14 cellular contexts compared by ENCODE assay signal in genomic region chr18:46067431-46068007, GRCh38. TPM values are rescaled to one million over a fixed set of nuclear protein-coding genes. Genes with fewer than 3 reads are reported as not detected.
DNase-seq lines count a peak whose midpoint lies in the region; ATAC-seq, FAIRE-seq and TF ChIP-seq lines count a peak whose summit lies in the region.
"Had no signal": no experiment of that assay in that cellular context is flagged by ENCODE, and none has a peak within 500 bp of the region (broad histone marks: within the 10 kb centered on the region; RNA-seq: fewer than 3 reads in every experiment).

No MANE protein-coding gene starts in this region.

- TF ChIP-seq RAD21 in Ishikawa (IDR thresholded peaks at IDR 0.05; ENCODE audit: low read depth) = no peak

- H3K27ac ChIP-seq in DND-41 (ENCODE audit: low read length) = no peak overlapping the region
- no peak overlapping the region for H3K27ac ChIP-seq in kidney (ENCODE audit: low read depth in 2 of 2, low read length in 2 of 2)
- no peak overlapping the region for H3K27ac ChIP-seq in RWPE1
- H3K27ac ChIP-seq: SJCRH30, vagina had no signal

- H3K36me3 Mint-ChIP-seq in T-cell = no peaks in the 10 kb centered on the region

- H3K9me3 Mint-ChIP-seq in T-cell = peaks cover 0 to 2% (median 0%) of the 10 kb centered on the region in 3 donors
- H3K9me3 Mint-ChIP-seq: activated T-helper 17 cell treated with anti-CD3 and anti-CD28 coated beads, Interleukin-2, amount 50 U/mL, for 72 hours; neural crest cell had no signal

- intact Hi-C loops in kidney (cut with DNase I) = no loop called here

- no peak for FAIRE-seq in kidney (lab: Jason Lieb, UNC)

- H3K4me1 Mint-ChIP-seq in T-cell = peaks cover 31 to 40% (median 39%) of the 10 kb centered on the region in 3 donors

- TF ChIP-seq EP300 in Ishikawa (IDR thresholded peaks at IDR 0.05; ENCODE audit: borderline replicate concordance) = no peak

- 0 out of 3 replicates have a peak, but pooled peaks have one; percentile 18 for ATAC-seq in DND-41 (ENCODE audit: insufficient read depth, low read depth)
- no peak for ATAC-seq in T-cell (replicated peaks in 1 of 4)
- no peak for ATAC-seq in GM19452 (IDR thresholded peaks at IDR 0.05; ENCODE audit: unreplicated experiment)
- ATAC-seq: activated T-helper 17 cell treated with anti-CD3 and anti-CD28 coated beads, Interleukin-2, amount 50 U/mL, for 72 hours had no signal

- H4K20me1 ChIP-seq in DND-41 (ENCODE audit: insufficient read depth, low read length) = no peaks in the 10 kb centered on the region

- H3K79me2 ChIP-seq in DND-41 (ENCODE audit: insufficient read depth, low read length) = no peaks in the 10 kb centered on the region

- CTCF ChIA-PET in T-cell (lab: Charles Lee) = no interaction called here
- CTCF ChIA-PET in RWPE1 (lab: Yijun Ruan, JAX) = no interaction called here

- no peaks in the 10 kb centered on the region for H3K27me3 Mint-ChIP-seq in T-cell
- H3K27me3 Mint-ChIP-seq: activated T-helper 17 cell treated with anti-CD3 and anti-CD28 coated beads, Interleukin-2, amount 50 U/mL, for 72 hours had no signal

- H3K27me3 ChIP-seq in DND-41 (ENCODE audit: insufficient read depth, low read length, poor library complexity) = no peaks in the 10 kb centered on the region
- H3K27me3 ChIP-seq: SJCRH30, vagina had no signal

- H3K36me3 ChIP-seq in DND-41 (ENCODE audit: insufficient read depth, low read length) (no peaks in the 10 kb centered on the region), kidney (ENCODE audit: control insufficient read depth in 1 of 2, insufficient read depth in 2 of 2, low read length in 2 of 2) (no peaks in the 10 kb centered on the region)
- H3K36me3 ChIP-seq: SJCRH30, vagina had no signal

- H3K4me2 ChIP-seq in DND-41 (ENCODE audit: insufficient read depth, low read length) = no peak overlapping the region

- TF ChIP-seq CTCF in DND-41 (IDR thresholded peaks at IDR 0.05; ENCODE audit: borderline replicate concordance, extremely low read depth, low read length, poor library complexity, severe bottlenecking) = no peak
- no peak for TF ChIP-seq CTCF in kidney (IDR thresholded peaks at IDR 0.05; ENCODE audit: borderline replicate concordance, extremely low read depth, insufficient read depth)
- TF ChIP-seq CTCF in RWPE1 (conservative IDR thresholded peaks at IDR 0.05; ENCODE audit: low read depth) = no peak

- peak overlapping the region; percentile 11 to 36 for H3K27ac Mint-ChIP-seq in T-cell
- H3K27ac Mint-ChIP-seq: activated B cell treated with CpG ODN at 0.5 μM for 24 hours; activated T-helper 17 cell treated with anti-CD3 and anti-CD28 coated beads, Interleukin-2, amount 50 U/mL, for 72 hours had no signal

- POLR2A ChIA-PET in T-cell (lab: Charles Lee) (interaction anchor here (0.6 to 0.7 kb wide), 3 partner anchors 34 to 388 kb away, joined by 4 to 8 read pairs (median 6); no protein-coding TSS in a partner anchor), RWPE1 (lab: Yijun Ruan, JAX; ENCODE audit: low non-redundant PET) (no interaction called here)

- no peak for DNase-seq in DND-41
- no peak for DNase-seq in T-cell
- DNase-seq in kidney = peak; percentile 7
- DNase-seq in NCI-H1105 (lab: John Stamatoyannopoulos, UW) = no peak
- no peak for DNase-seq in NCI-H774 (lab: John Stamatoyannopoulos, UW)
- no peak for DNase-seq in RWPE1 (ENCODE audit: low spot score)
- DNase-seq: activated B cell treated with CpG ODN at 0.5 μM for 24 hours, KG1 had no signal

- no peak overlapping the region for H2AFZ ChIP-seq in DND-41 (ENCODE audit: low read depth, low read length)

- no peaks in the 10 kb centered on the region for H3K9me3 ChIP-seq in DND-41 (ENCODE audit: insufficient read depth, low read length, severe bottlenecking)
- no peaks in the 10 kb centered on the region for H3K9me3 ChIP-seq in kidney (ENCODE audit: control insufficient read depth in 1 of 2, low read length in 2 of 2)
- H3K9me3 ChIP-seq: SJCRH30, vagina had no signal

- H3K9ac ChIP-seq in DND-41 (ENCODE audit: low read depth, low read length) (no peak overlapping the region), kidney (ENCODE audit: low read length in 2 of 2) (no peak overlapping the region)

- H3K4me3 ChIP-seq in DND-41 (ENCODE audit: low read depth in 1 of 2, low read length in 2 of 2) (no peak overlapping the region), kidney (ENCODE audit: low read length in 2 of 2) (no peak overlapping the region)
- H3K4me3 ChIP-seq: SJCRH30, vagina had no signal

- no peak overlapping the region for H3K4me3 Mint-ChIP-seq in T-cell
- H3K4me3 Mint-ChIP-seq: activated B cell treated with CpG ODN at 0.5 μM for 24 hours; activated T-helper 17 cell treated with anti-CD3 and anti-CD28 coated beads, Interleukin-2, amount 50 U/mL, for 72 hours had no signal

- no peaks in the 10 kb centered on the region for H3K4me1 ChIP-seq in DND-41 (ENCODE audit: insufficient read depth, low read length)
- H3K4me1 ChIP-seq in kidney (ENCODE audit: control insufficient read depth in 1 of 2, insufficient read depth in 1 of 2, low read depth in 1 of 2, low read length in 2 of 2) = peaks cover 4 to 9% of the 10 kb centered on the region in 2 donors
- H3K4me1 ChIP-seq: SJCRH30 had no signal

TF ChIP-seq in Ishikawa, 13 proteins besides CTCF, POLR2A, EP300 and RAD21:
- TF ChIP-seq ZBTB7A (IDR thresholded peaks at IDR 0.05; ENCODE audit: low read depth) (no peak), FOXM1 (IDR thresholded peaks at IDR 0.05; ENCODE audit: borderline replicate concordance, low read depth) (no peak), NFIC (IDR thresholded peaks at IDR 0.05) (peak; percentile 62), CEBPB (IDR thresholded peaks at IDR 0.05) (no peak), REST (IDR thresholded peaks at IDR 0.05; ENCODE audit: low read depth) (no peak), TAF1 (IDR thresholded peaks at IDR 0.05; ENCODE audit: low read depth) (no peak), CREB1 (IDR thresholded peaks at IDR 0.05; ENCODE audit: low read depth) (no peak), TCF12 (IDR thresholded peaks at IDR 0.05; ENCODE audit: low read depth) (no peak), EGR1 (IDR thresholded peaks at IDR 0.05) (no peak)

RNA-seq across cellular contexts. Expression of gene PSTPIP2, which starts 4.5 kb away (rescaled TPM):
- 10 to 100 TPM in 3 of 5 donors, 1 to 10 TPM in 2; 7.7 to 16.0 (median 11.4) TPM for total RNA-seq in T-cell
- total RNA-seq in kidney = 11.1 TPM
- 1.3 TPM for polyA plus RNA-seq in kidney (ENCODE audit: insufficient read depth, low read depth, low replicate concordance)

RNA-seq across cellular contexts. Expression of gene ATP5F1A, which starts 30.6 kb away (rescaled TPM):
- 100 to 1,000 TPM; 180 to 264 (median 238) TPM for total RNA-seq in T-cell
- 417 TPM for total RNA-seq in kidney
- 1,054 TPM for polyA plus RNA-seq in kidney (ENCODE audit: insufficient read depth, low read depth, low replicate concordance)

RNA-seq across cellular contexts. Expression of gene HAUS1, which starts 36.7 kb away (rescaled TPM):
- 10 to 100 TPM; 16.3 to 23.2 (median 20.6) TPM for total RNA-seq in T-cell
- total RNA-seq in kidney = 18.6 TPM
- 22.2 TPM for polyA plus RNA-seq in kidney (ENCODE audit: insufficient read depth, low read depth, low replicate concordance)
